ENCODE assay signal across 8 cellular contexts in the genomic region with DNA sequence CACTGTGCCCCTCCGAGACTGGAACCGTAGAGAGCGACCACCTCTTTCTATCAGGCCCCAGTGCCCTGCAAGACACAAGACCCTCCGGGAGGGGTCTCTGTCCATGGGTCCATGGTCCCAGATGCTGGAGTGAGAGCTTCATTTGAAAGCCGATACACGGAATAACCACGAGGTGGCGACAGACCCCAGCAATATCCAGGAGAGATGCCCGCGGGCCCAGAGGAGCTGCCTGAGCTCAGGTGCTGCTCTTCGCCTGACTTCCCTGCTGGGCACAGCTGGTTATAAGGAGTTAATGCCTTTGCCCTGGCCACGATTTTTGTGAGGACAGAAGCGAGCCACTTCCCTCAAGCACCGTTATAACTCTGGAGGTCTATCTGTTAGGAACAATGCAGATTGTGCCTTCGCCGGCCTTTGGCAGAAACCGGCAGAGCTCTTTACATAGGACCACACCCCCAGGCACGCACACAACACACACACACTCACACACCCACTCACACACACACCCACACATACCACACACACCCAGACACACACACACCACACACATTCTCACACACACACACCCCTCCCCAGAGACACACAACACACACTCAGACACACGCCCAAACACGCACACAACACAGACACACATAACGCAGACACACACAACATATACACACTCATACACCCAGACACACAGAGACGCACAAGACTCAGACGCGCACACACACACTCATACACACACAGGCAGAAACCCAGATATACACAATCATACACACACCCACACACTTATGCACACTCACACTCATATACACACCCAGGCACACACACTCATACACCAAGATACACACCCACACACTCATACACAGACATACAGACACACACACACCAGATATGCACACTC.
DNase-seq lines count a peak whose midpoint lies in the region; ATAC-seq and TF ChIP-seq lines count a peak whose summit lies in the region.

No MANE protein-coding gene starts in this region.

- H3K4me3 ChIP-seq in GM12864 (ENCODE audit: low read depth, low read length) (no peak overlapping the region), WI38 (ENCODE audit: low read depth, low read length) (no peak overlapping the region), mammary epithelial cell (replicated peaks in 1 of 3; ENCODE audit: insufficient read depth in 1 of 3, low read depth in 2 of 3, low read length in 3 of 3) (no peak overlapping the region)

- H2AFZ ChIP-seq in mammary epithelial cell (ENCODE audit: low read depth, low read length), result no peak overlapping the region

- no peak overlapping the region for H3K27ac ChIP-seq in mammary epithelial cell (ENCODE audit: insufficient read depth, low read depth, low read length)

- H3K4me1 ChIP-seq in mammary epithelial cell (ENCODE audit: insufficient read depth, low read length), result peaks cover 23% of the 10 kb centered on the region

- H3K9ac ChIP-seq in mammary epithelial cell (ENCODE audit: insufficient read depth, low read length), result no peak overlapping the region

- in situ Hi-C loops in mammary epithelial cell (cut with MboI; ENCODE audit: low sequenced_read_pairs in 2 of 2), result loop anchor here (10.0 to 25.0 kb wide), 3 partner anchors 430 to 630 kb away; partner anchors contain the start of gene COG1 (in 1 of the 2)

- H3K27me3 ChIP-seq in mammary epithelial cell (ENCODE audit: insufficient read depth, low read length), result no peaks in the 10 kb centered on the region

- dilution Hi-C loops in mammary epithelial cell (cut with HindIII; ENCODE audit: low sequenced_read_pairs), result no loop called here

- DNase-seq in GM12864 (ENCODE audit: low read depth) (peak; percentile 13), NCI-H2227 (lab: John Stamatoyannopoulos, UW; ENCODE audit: unreplicated experiment) (peak; percentile 87), mammary epithelial cell (peak; percentile 67), left colon (peak; percentile 57 to 74)
- DNase-seq in stimulated activated CD4-positive, alpha-beta T cell treated with anti-CD3 and anti-CD28 coated beads, TNF-alpha, amount 100 ng/mL, for 4 hours (ENCODE audit: low read depth in 3 of 3), result peak in 2 of 3 experiments; percentile 26

- H3K4me2 ChIP-seq in mammary epithelial cell (ENCODE audit: insufficient read depth, low read depth, low read length), result no peak overlapping the region

- intact Hi-C loops in mammary epithelial cell (cut with micrococcal nuclease), result loop anchor here (1.0 to 5.0 kb wide), 5 partner anchors 65 to 803 kb away; no protein-coding TSS in a partner anchor
- intact Hi-C loops in left colon (cut with DNase I, micrococcal nuclease), result no loop called here

- 72% methylated on average over 15 of the region's 24 CpGs for WGBS in mammary epithelial cell (ENCODE audit: low coverage, missing lambda C conversion rate)

- CTCF ChIA-PET in mammary epithelial cell (lab: Charles Lee; ENCODE audit: low non-redundant PET), result interaction anchor here (0.5 to 1.3 kb wide), 10 partner anchors 32 to 637 kb away, joined by 3 to 41 read pairs (median 5); no protein-coding TSS in a partner anchor

- H3K79me2 ChIP-seq in mammary epithelial cell (ENCODE audit: insufficient read depth, low read length), result peaks cover 96% of the 10 kb centered on the region

- peaks cover 8% of the 10 kb centered on the region for H4K20me1 ChIP-seq in mammary epithelial cell (ENCODE audit: insufficient read depth, low read length)

- TF ChIP-seq CTCF in GM12864 (IDR thresholded peaks at IDR 0.05; ENCODE audit: low read depth, low read length, missing control alignments) (peak; percentile 88), WI38 (IDR thresholded peaks at IDR 0.05; ENCODE audit: low read depth, low read length) (peak; percentile 86), mammary epithelial cell (conservative IDR thresholded peaks at IDR 0.05 in 1 of 2, IDR thresholded peaks at IDR 0.05 in 1 of 2; ENCODE audit: extremely low read depth in 1 of 2, insufficient read depth in 1 of 2, low read depth in 1 of 2, low read length in 2 of 2) (peak; percentile 80 to 88)

- BruUV-seq in mammary epithelial cell (replicated peaks; lab: Mats Ljungman, UMichigan), result no TSS peak

- H3K36me3 ChIP-seq in mammary epithelial cell (ENCODE audit: insufficient read depth, low read length), result no peaks in the 10 kb centered on the region

- ATAC-seq in HG02970 (IDR thresholded peaks at IDR 0.05; ENCODE audit: low FRiP score, unreplicated experiment) (peak; percentile 59), left colon (peak; percentile 38), HG02840 (IDR thresholded peaks at IDR 0.05; ENCODE audit: low FRiP score, unreplicated experiment) (no peak)

- no peaks in the 10 kb centered on the region for H3K9me3 ChIP-seq in mammary epithelial cell (replicated peaks; ENCODE audit: insufficient read depth, low read length)

Comparison
In these comparisons a context has a peak if more than half of its experiments do, and no peak if none do; other contexts are left out.
1. DNase-seq: peak in every context shown above with its lines; median percentile 87 in NCI-H2227; 67 in mammary epithelial cell; 66 in left colon; 26 in stimulated activated CD4-positive, alpha-beta T cell treated with anti-CD3 and anti-CD28 coated beads, TNF-alpha, amount 100 ng/mL, for 4 hours; 13 in GM12864.